ENCODE assay signal across 1 cellular context in the genomic region with DNA sequence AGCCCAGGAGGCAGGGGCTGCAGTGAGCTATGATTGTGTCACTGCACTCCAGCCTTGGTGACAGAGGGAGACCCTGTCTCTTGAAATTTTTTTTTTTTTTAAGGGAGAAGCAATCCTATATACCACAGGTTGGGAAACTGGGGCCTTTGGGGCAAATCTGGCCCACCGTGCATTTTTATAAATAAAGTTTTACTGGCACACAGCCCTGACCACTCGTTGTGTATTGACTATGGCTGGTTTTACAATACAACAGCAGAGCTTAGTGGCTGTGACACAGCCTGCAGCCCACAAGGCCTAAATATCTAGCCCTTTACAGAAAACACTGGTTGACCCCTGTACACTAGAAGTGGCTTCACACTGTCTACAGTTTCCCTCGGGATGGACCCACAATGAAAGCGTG.
TF ChIP-seq lines count a peak whose summit lies in the region.

No MANE protein-coding gene starts in this region.

TF ChIP-seq in IMR-90, 13 proteins besides CTCF, POLR2A, EP300 and RAD21:
- no peak for TF ChIP-seq CEBPB (IDR thresholded peaks at IDR 0.05; ENCODE audit: low read depth, low read length)
- no peak for TF ChIP-seq MAFK (IDR thresholded peaks at IDR 0.05; ENCODE audit: low read depth, low read length)
- TF ChIP-seq MAZ (IDR thresholded peaks at IDR 0.05; ENCODE audit: borderline replicate concordance, low read depth, low read length) = no peak
- no peak for TF ChIP-seq RCOR1 (IDR thresholded peaks at IDR 0.05; ENCODE audit: insufficient replicate concordance, low read length)
- no peak for TF ChIP-seq RFX5 (IDR thresholded peaks at IDR 0.05; ENCODE audit: low read depth, low read length)
- no peak for TF ChIP-seq MXI1 (IDR thresholded peaks at IDR 0.05; ENCODE audit: borderline replicate concordance, low read depth, low read length)
- TF ChIP-seq, protein P1, sequence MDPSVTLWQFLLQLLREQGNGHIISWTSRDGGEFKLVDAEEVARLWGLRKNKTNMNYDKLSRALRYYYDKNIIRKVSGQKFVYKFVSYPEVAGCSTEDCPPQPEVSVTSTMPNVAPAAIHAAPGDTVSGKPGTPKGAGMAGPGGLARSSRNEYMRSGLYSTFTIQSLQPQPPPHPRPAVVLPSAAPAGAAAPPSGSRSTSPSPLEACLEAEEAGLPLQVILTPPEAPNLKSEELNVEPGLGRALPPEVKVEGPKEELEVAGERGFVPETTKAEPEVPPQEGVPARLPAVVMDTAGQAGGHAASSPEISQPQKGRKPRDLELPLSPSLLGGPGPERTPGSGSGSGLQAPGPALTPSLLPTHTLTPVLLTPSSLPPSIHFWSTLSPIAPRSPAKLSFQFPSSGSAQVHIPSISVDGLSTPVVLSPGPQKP (IDR thresholded peaks at IDR 0.05; ENCODE audit: borderline replicate concordance, low read depth, low read length) = no peak
- TF ChIP-seq BHLHE40 (IDR thresholded peaks at IDR 0.05; ENCODE audit: low read depth, low read length) = no peak
- no peak for TF ChIP-seq NFE2L2 (IDR thresholded peaks at IDR 0.05; ENCODE audit: low read depth, low read length)
- TF ChIP-seq USF2 (IDR thresholded peaks at IDR 0.05; ENCODE audit: low read depth, low read length) = no peak
- no peak for TF ChIP-seq SMC3 (IDR thresholded peaks at IDR 0.05; ENCODE audit: low read depth, low read length)
TF ChIP-seq in IMR-90: peak in this region for 0.
